ENCODE assay signal across 8 cellular contexts in the genomic region with DNA sequence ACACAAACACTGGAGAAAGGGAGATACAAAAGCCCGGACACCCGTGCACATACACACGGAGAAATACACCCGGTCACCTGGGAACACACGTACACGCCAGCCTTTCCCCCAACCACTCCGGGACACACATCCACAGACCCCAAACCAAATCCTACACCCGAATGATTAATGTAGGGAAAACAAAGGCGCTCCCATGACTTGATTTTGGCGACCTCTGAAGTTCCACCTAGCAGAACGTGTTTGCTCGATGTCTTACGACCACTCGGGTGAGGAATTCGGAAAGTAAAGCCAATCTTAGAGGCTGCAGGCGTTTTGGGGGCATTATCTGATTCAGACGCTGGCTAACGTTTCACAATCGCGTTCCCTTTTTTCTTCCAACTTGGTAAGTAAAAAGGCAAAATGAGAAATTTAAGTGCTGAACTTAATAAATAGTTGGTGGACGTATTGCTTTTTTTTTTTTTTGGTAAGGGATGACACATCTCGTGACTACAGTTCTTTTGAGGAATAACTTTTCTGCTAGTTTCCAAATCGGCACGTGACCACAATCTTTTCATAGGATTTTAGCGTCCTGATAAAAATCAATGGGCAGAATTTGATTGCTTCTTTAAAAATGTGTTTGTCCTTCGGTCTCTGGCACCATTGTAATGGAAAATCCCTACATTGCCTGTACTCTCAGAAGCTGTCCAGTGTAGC. TPM values are rescaled to one million over a fixed set of nuclear protein-coding genes. Genes with fewer than 3 reads are reported as not detected.
DNase-seq lines count a peak whose midpoint lies in the region; ATAC-seq, FAIRE-seq and TF ChIP-seq lines count a peak whose summit lies in the region.

No MANE protein-coding gene starts in this region.

- intact Hi-C loops in kidney (cut with DNase I) = no loop called here

- FAIRE-seq in kidney (lab: Jason Lieb, UNC) = no peak

- H3K4me1 ChIP-seq in kidney (ENCODE audit: control insufficient read depth in 1 of 2, insufficient read depth in 1 of 2, low read depth in 1 of 2, low read length in 2 of 2) = peaks cover 9 to 17% of the 10 kb centered on the region in 2 donors

- no peaks in the 10 kb centered on the region for H3K9me3 ChIP-seq in kidney (ENCODE audit: control insufficient read depth in 1 of 2, low read length in 2 of 2)

- H3K4me3 ChIP-seq in GM08714 (ENCODE audit: low read length) (peak overlapping the region; percentile 98), kidney (ENCODE audit: low read length in 2 of 2) (peak overlapping the region; percentile 87 to 94)

- in situ Hi-C loops in KBM-7 (cut with MboI; ENCODE audit: low pct_unique_long_range_greater_than_20kb, low sequenced_read_pairs) = no loop called here

- no peak for TF ChIP-seq CTCF in kidney (IDR thresholded peaks at IDR 0.05; ENCODE audit: borderline replicate concordance, extremely low read depth, insufficient read depth)

- H3K36me3 ChIP-seq in kidney (ENCODE audit: control insufficient read depth in 1 of 2, insufficient read depth in 2 of 2, low read length in 2 of 2) = no peaks in the 10 kb centered on the region

- H3K9ac ChIP-seq in kidney (ENCODE audit: low read length in 2 of 2) = peak overlapping the region; percentile 60 to 93

- H3K27ac ChIP-seq in kidney (ENCODE audit: low read depth in 2 of 2, low read length in 2 of 2) (peak overlapping the region; percentile 94 to 95), temporal lobe (ENCODE audit: low read depth, low read length) (peak overlapping the region; percentile 82)

- ATAC-seq in HG03571 (IDR thresholded peaks at IDR 0.05; ENCODE audit: unreplicated experiment) = no peak

- DNase-seq in KBM-7 (peak; percentile 65), astrocyte of the hippocampus (ENCODE audit: low read depth, low spot score) (peak; percentile 28), kidney (no peak), hippocampal formation (lab: John Stamatoyannopoulos, UW) (no peak), NCI-H1694 treated with DMSO at 0.1 percent for 48 hours (lab: John Stamatoyannopoulos, UW) (no peak)

RNA-seq across cellular contexts. Expression of gene RAB9A, which starts 0.7 kb away (rescaled TPM):
- total RNA-seq in kidney = 33.7 TPM
- polyA plus RNA-seq in kidney (ENCODE audit: insufficient read depth, low read depth, low replicate concordance) = 31.1 TPM
- total RNA-seq in temporal lobe = 20.4 TPM

RNA-seq across cellular contexts. Expression of gene TCEANC, which starts 36.7 kb away (rescaled TPM):
- total RNA-seq in kidney = 5.3 TPM
- polyA plus RNA-seq in kidney (ENCODE audit: insufficient read depth, low read depth, low replicate concordance) = 2.6 TPM
- 9.3 TPM for total RNA-seq in temporal lobe

RNA-seq across cellular contexts. Expression of gene TRAPPC2, which starts 44.8 kb away (rescaled TPM):
- 21.0 TPM for total RNA-seq in kidney
- polyA plus RNA-seq in kidney (ENCODE audit: insufficient read depth, low read depth, low replicate concordance) = 9.0 TPM
- total RNA-seq in temporal lobe = 41.6 TPM

RNA-seq across cellular contexts. Expression of gene OFD1, which starts 44.9 kb away (rescaled TPM):
- total RNA-seq in kidney = 42.0 TPM
- polyA plus RNA-seq in kidney (ENCODE audit: insufficient read depth, low read depth, low replicate concordance) = 20.6 TPM
- total RNA-seq in temporal lobe = 18.2 TPM

Comparison
In these comparisons a context has a peak if more than half of its experiments do, and no peak if none do; other contexts are left out.
1. DNase-seq: peak in KBM-7 (single experiment) and astrocyte of the hippocampus (single experiment); none in kidney (single experiment), hippocampal formation (0 of 2) and NCI-H1694 treated with DMSO at 0.1 percent for 48 hours (single experiment).